Comparison of ENCODE assay signal across 28 cellular contexts in the genomic region with DNA sequence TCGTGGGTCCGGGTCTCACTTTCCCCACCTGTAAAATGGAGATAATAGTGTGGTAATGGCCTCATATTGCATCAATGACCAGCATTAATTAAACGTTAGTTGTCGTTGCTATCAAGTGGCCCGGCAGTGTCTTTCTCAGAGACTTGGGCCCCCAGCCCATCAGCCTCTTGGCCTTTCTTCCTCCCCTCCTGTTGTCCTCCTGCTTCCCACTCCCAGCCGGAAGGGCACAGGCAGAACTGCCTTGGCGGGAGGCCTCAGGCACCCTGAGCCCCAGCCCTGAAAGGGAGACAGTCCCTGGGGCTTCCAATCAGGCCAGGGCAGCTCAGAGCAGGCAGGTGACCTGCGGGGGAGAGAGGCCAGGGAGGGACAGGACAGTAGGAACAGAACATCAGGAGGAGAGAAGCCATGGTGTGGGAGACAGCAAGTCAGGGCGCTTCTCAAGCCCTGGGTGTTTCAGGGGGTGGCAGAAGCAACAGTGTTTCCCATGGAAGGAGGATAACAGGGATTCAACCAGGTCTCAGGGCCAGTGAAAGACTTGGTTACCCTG. TPM values are rescaled to one million over a fixed set of nuclear protein-coding genes. Genes with fewer than 3 reads are reported as not detected.
"Had no signal": no experiment of that assay in that cellular context is flagged by ENCODE, and none has a peak within 500 bp of the region (broad histone marks: within the 10 kb centered on the region; RNA-seq: fewer than 3 reads in every experiment).

No MANE protein-coding gene starts in this region.

- H3K4me3 ChIP-seq: breast epithelium, colonic mucosa, heart right ventricle, lung, ovary, skin epidermis, stomach, suprapubic skin, transverse colon had no signal

- H3K27me3 Mint-ChIP-seq: activated B cell treated with CpG ODN at 0.5 μM for 24 hours; central memory CD8-positive, alpha-beta T cell; naive thymus-derived CD8-positive, alpha-beta T cell; T-helper 17 cell had no signal

- H3K4me3 Mint-ChIP-seq: activated B cell treated with CpG ODN at 0.5 μM for 24 hours; activated CD4-positive, alpha-beta T cell treated with anti-CD3 and anti-CD28 coated beads for 36 hours; activated naive CD4-positive, alpha-beta T cell treated with anti-CD3 and anti-CD28 coated beads for 36 hours; activated naive CD8-positive, alpha-beta T cell treated with anti-CD3 and anti-CD28 coated beads, Interleukin-2, amount 10 ng/mL, durations not matched to agents 7 days and 5 days; activated T-cell treated with anti-CD3 and anti-CD28 coated beads, Interleukin-2, amount 50 U/mL, for 4 hours; central memory CD8-positive, alpha-beta T cell; mesothelial cell of epicardium; T-helper 17 cell had no signal

- H3K27me3 ChIP-seq: breast epithelium, colonic mucosa, heart right ventricle, ovary, stomach, suprapubic skin, transverse colon had no signal

- H3K36me3 ChIP-seq: breast epithelium, colonic mucosa, ovary, transverse colon had no signal

- H3K9me3 Mint-ChIP-seq: activated B cell treated with CpG ODN at 0.5 μM for 24 hours; activated naive CD4-positive, alpha-beta T cell treated with anti-CD3 and anti-CD28 coated beads for 36 hours; activated naive CD8-positive, alpha-beta T cell treated with anti-CD3 and anti-CD28 coated beads, Interleukin-2, amount 10 ng/mL, durations not matched to agents 7 days and 5 days; activated T-cell treated with anti-CD3 and anti-CD28 coated beads, Interleukin-2, amount 50 U/mL, for 4 hours; central memory CD8-positive, alpha-beta T cell; mesothelial cell of epicardium; naive thymus-derived CD8-positive, alpha-beta T cell had no signal

- H3K27ac Mint-ChIP-seq: activated B cell treated with CpG ODN at 0.5 μM for 24 hours; activated CD4-positive, alpha-beta T cell treated with anti-CD3 and anti-CD28 coated beads for 36 hours; activated naive CD4-positive, alpha-beta T cell treated with anti-CD3 and anti-CD28 coated beads for 36 hours; activated naive CD8-positive, alpha-beta T cell treated with anti-CD3 and anti-CD28 coated beads, Interleukin-2, amount 10 ng/mL, durations not matched to agents 7 days and 5 days; T-helper 17 cell had no signal

- ATAC-seq: activated CD4-positive, alpha-beta T cell treated with anti-CD3 and anti-CD28 coated beads for 36 hours; activated T-cell treated with anti-CD3 and anti-CD28 coated beads, Interleukin-2, amount 50 U/mL, for 4 hours; heart right ventricle; naive thymus-derived CD8-positive, alpha-beta T cell; right cardiac atrium; T-helper 17 cell had no signal

- H3K4me1 ChIP-seq: colonic mucosa had no signal

- H3K27ac ChIP-seq: breast epithelium, colonic mucosa, heart right ventricle, ovary, skin epidermis, stomach, suprapubic skin, transverse colon had no signal

- DNase-seq: activated B cell treated with CpG ODN at 0.5 μM for 24 hours; activated CD4-positive, alpha-beta T cell treated with anti-CD3 and anti-CD28 coated beads for 36 hours; activated CD4-positive, alpha-beta T cell treated with anti-CD3 and anti-CD28 coated beads, Interleukin-2, amount 50 U/mL, for 4 hours; activated CD8-positive, alpha-beta memory T cell treated with anti-CD3 and anti-CD28 coated beads for 24 hours; activated CD8-positive, alpha-beta memory T cell treated with anti-CD3 and anti-CD28 coated beads, Interleukin-2, amount 50 U/mL, for 4 hours; activated effector memory CD4-positive, alpha-beta T cell treated with Interleukin-2 at 50 U/mL for 16 hours; activated naive CD4-positive, alpha-beta T cell treated with anti-CD3 and anti-CD28 coated beads for 36 hours; activated naive CD8-positive, alpha-beta T cell treated with anti-CD3 and anti-CD28 coated beads, Interleukin-2, amount 10 ng/mL, durations not matched to agents 7 days and 5 days; activated T-cell treated with anti-CD3 and anti-CD28 coated beads, Interleukin-2, amount 50 U/mL, for 4 hours; amniotic stem cell; colonic mucosa; heart right ventricle; kidney; naive thymus-derived CD8-positive, alpha-beta T cell; ovary; right cardiac atrium; stimulated activated CD4-positive, alpha-beta T cell treated with anti-CD3 and anti-CD28 coated beads, Interleukin-1b, Interleukin-23, amount 100 ng/mL, for 48 hours; stomach; T-helper 17 cell; transverse colon had no signal

- FAIRE-seq: kidney, urothelium cell line had no signal

- H3K36me3 Mint-ChIP-seq: activated naive CD8-positive, alpha-beta T cell treated with anti-CD3 and anti-CD28 coated beads, Interleukin-2, amount 10 ng/mL, durations not matched to agents 7 days and 5 days had no signal

- H3K9me3 ChIP-seq: breast epithelium, colonic mucosa, heart right ventricle, ovary, stomach, suprapubic skin, transverse colon had no signal

RNA-seq across cellular contexts. Expression of a gene that starts 10.5 kb away (rescaled TPM):
- total RNA-seq: activated B cell treated with CpG ODN at 0.5 μM for 24 hours; activated CD4-positive, alpha-beta T cell treated with anti-CD3 and anti-CD28 coated beads for 36 hours; activated naive CD4-positive, alpha-beta T cell treated with anti-CD3 and anti-CD28 coated beads for 36 hours; activated naive CD8-positive, alpha-beta T cell treated with anti-CD3 and anti-CD28 coated beads, Interleukin-2, amount 10 ng/mL, durations not matched to agents 7 days and 5 days; activated T-cell treated with anti-CD3 and anti-CD28 coated beads, Interleukin-2, amount 50 U/mL, for 4 hours; fibroblast of villous mesenchyme; naive thymus-derived CD8-positive, alpha-beta T cell had no signal
- polyA plus RNA-seq: naive thymus-derived CD8-positive, alpha-beta T cell had no signal
